2 cellular contexts compared by ENCODE assay signal in genomic region chr1:16257556-16257955, GRCh38.
TF ChIP-seq lines count a peak whose summit lies in the region.
"Not testable (repeated sequence)": the region's sequence is repeated elsewhere in the genome, so short reads cannot be mapped to it uniquely, and the experiment has no call there.

No MANE protein-coding gene starts in this region.

TF ChIP-seq in HCT116, 20 proteins besides CTCF, POLR2A, EP300 and RAD21:
- TF ChIP-seq SP1 (IDR thresholded peaks at IDR 0.05; ENCODE audit: low read depth) (0 out of 2 replicates have a peak, but pooled peaks have one; percentile 27), ATF3 (IDR thresholded peaks at IDR 0.05) (peak; percentile 60; the same call in 1 of the 2 replicates), CEBPB (IDR thresholded peaks at IDR 0.05; ENCODE audit: low read depth) (peak; percentile 57)

TF ChIP-seq in HepG2, 621 proteins besides CTCF, POLR2A, EP300 and RAD21:
- TF ChIP-seq CEBPG (CRISPR knock-in tag; IDR thresholded peaks at IDR 0.05): peak; percentile 44; the same call in 1 of the 2 replicates
- peak in 1 of 2 experiments; percentile 26; a peak in 1 of 4 replicates for TF ChIP-seq ATF4 (CRISPR knock-in tag; IDR thresholded peaks at IDR 0.05)
- peak; percentile 27; the same call in 1 of the 2 replicates for TF ChIP-seq ATF7 (IDR thresholded peaks at IDR 0.05)
- TF ChIP-seq ATF7 (CRISPR knock-in tag; IDR thresholded peaks at IDR 0.05): not testable (repeated sequence)
